In genomic region chr19:754530-754929, GRCh38 we compare ENCODE assay signal across 1 cellular context.
TF ChIP-seq lines count a peak whose summit lies in the region.

No MANE protein-coding gene starts in this region.

TF ChIP-seq in HepG2, 621 proteins besides CTCF, POLR2A, EP300 and RAD21:
- TF ChIP-seq ZFP36 (IDR thresholded peaks at IDR 0.05; ENCODE audit: borderline replicate concordance, low read depth, low read length, partially characterized antibody) = peak; percentile 32
- TF ChIP-seq ZBTB26 (CRISPR knock-in tag; IDR thresholded peaks at IDR 0.05; ENCODE audit: borderline replicate concordance) = no peak
